ENCODE assay signal across 20 cellular contexts in the genomic region with DNA sequence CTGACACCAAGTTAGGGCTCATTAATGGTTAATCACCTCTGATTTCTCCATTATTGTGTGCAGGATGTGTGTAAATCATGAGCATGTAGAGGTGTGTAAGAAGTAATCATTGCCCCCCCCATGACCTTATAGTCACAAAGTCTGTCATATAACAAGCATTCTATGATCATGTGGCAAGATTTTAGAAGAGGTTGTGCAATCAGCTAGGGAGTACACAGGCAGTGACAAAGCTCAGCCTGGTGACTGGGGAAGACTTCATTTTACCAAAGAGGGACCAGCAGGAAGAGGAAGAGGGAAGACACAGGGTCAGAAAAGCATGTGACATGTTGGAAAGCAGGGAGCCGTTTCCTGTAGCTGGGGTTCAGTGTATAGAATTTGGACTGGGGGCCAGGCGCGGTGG.
"Had no signal": no experiment of that assay in that cellular context is flagged by ENCODE, and none has a peak within 500 bp of the region (broad histone marks: within the 10 kb centered on the region; RNA-seq: fewer than 3 reads in every experiment).

No MANE protein-coding gene starts in this region.

- H3K4me1 ChIP-seq: gastrocnemius medialis, pancreas, right lobe of liver, suprapubic skin, transverse colon, upper lobe of right lung, uterus had no signal

- H3K36me3 ChIP-seq: gastrocnemius medialis, pancreas, right lobe of liver, suprapubic skin, transverse colon, upper lobe of right lung, uterus had no signal

- H3K27ac ChIP-seq: gastrocnemius medialis, pancreas, right lobe of liver, suprapubic skin, transverse colon, upper lobe of right lung, uterus had no signal

- H3K4me3 ChIP-seq: gastrocnemius medialis, lung, pancreas, right lobe of liver, suprapubic skin, transverse colon, upper lobe of right lung, uterus had no signal

- H3K36me3 Mint-ChIP-seq: memory B cell, natural killer cell had no signal

- H3K27ac Mint-ChIP-seq: effector memory CD8-positive, alpha-beta T cell; memory B cell; natural killer cell; stimulated activated naive B cell treated with anti-CD40 and anti-IgM and Interleukin-4, amounts not matched to agents 10 μg/mL and 1 μg/mL and 100 μg/mL, for 72 hours; stimulated activated naive CD8-positive, alpha-beta T cell treated with anti-CD3 and anti-CD28 coated beads, Interleukin-15, Interleukin-2, amounts not matched to agents 100 ng/mL and 50 ng/mL, for 24 hours had no signal

- ATAC-seq: effector memory CD8-positive, alpha-beta T cell; gastrocnemius medialis; natural killer cell; pancreas; stimulated activated naive B cell treated with anti-CD40 and anti-IgM and Interleukin-4, amounts not matched to agents 10 μg/mL and 1 μg/mL and 100 μg/mL, for 72 hours; upper lobe of right lung had no signal

- H3K9me3 ChIP-seq: gastrocnemius medialis, pancreas, right lobe of liver, suprapubic skin, transverse colon, upper lobe of right lung, uterus had no signal

- DNase-seq: cortex of kidney; effector memory CD8-positive, alpha-beta T cell; foreskin fibroblast; gastrocnemius medialis; head of caudate nucleus; natural killer cell; occipital lobe; pancreas; right lobe of liver; small intestine; stimulated activated CD4-positive, alpha-beta T cell treated with anti-CD3 and anti-CD28 coated beads, Interleukin-15, amount 100 ng/mL, for 24 hours; stimulated activated CD4-positive, alpha-beta T cell treated with anti-CD3 and anti-CD28 coated beads, Interleukin-2, amount 100 ng/mL, for 48 hours; stimulated activated naive B cell treated with anti-CD40 and anti-IgM and Interleukin-4, amounts not matched to agents 10 μg/mL and 1 μg/mL and 100 μg/mL, for 72 hours; transverse colon; upper lobe of right lung; uterus had no signal

- H3K27me3 Mint-ChIP-seq: effector memory CD8-positive, alpha-beta T cell had no signal

- H3K27me3 ChIP-seq: pancreas, right lobe of liver, suprapubic skin, transverse colon, upper lobe of right lung, uterus had no signal

- H3K4me1 Mint-ChIP-seq: natural killer cell; stimulated activated naive B cell treated with anti-CD40 and anti-IgM and Interleukin-4, amounts not matched to agents 10 μg/mL and 1 μg/mL and 100 μg/mL, for 72 hours had no signal

- H3K4me3 Mint-ChIP-seq: effector memory CD8-positive, alpha-beta T cell; memory B cell; natural killer cell; stimulated activated naive B cell treated with anti-CD40 and anti-IgM and Interleukin-4, amounts not matched to agents 10 μg/mL and 1 μg/mL and 100 μg/mL, for 72 hours; stimulated activated naive CD8-positive, alpha-beta T cell treated with anti-CD3 and anti-CD28 coated beads, Interleukin-15, Interleukin-2, amounts not matched to agents 100 ng/mL and 50 ng/mL, for 24 hours had no signal
